Comparison of ENCODE assay signal across 8 cellular contexts in genomic region chr6:170584954-170585498, GRCh38. TPM values are rescaled to one million over a fixed set of nuclear protein-coding genes. Genes with fewer than 3 reads are reported as not detected.
A peak's percentile ranks its signal among the peaks of the same experiment; 100 is the strongest.
DNase-seq lines count a peak whose midpoint lies in the region; ATAC-seq, FAIRE-seq and TF ChIP-seq lines count a peak whose summit lies in the region.

No MANE protein-coding gene starts in this region.

- FAIRE-seq in GM12878 (lab: Jason Lieb, UNC) = no peak

- CTCF ChIA-PET in BJ (lab: Yijun Ruan, JAX) (no interaction called here), GM12878 (lab: Yijun Ruan, JAX) (interaction anchor here (1.2 to 1.7 kb wide), 2 partner anchors 19 to 31 kb away, joined by 3 to 6 read pairs; partner anchors contain the start of genes PSMB1 and TBP)

- intact Hi-C loops in GM12878 (cut with micrococcal nuclease; ENCODE audit: unreplicated experiment) = loop anchor here (1.0 kb wide), 1 partner anchor 31 kb away; the partner anchor contains the start of gene TBP

- in situ Hi-C loops in GM12878 (cut with MboI) = no loop called here

- BruUV-seq in GM12878 (replicated peaks; lab: Mats Ljungman, UMichigan) = TSS peak; percentile 85

- peak; percentile 46 for ATAC-seq in GM19395 (IDR thresholded peaks at IDR 0.05; ENCODE audit: unreplicated experiment)
- ATAC-seq in HG03558 (IDR thresholded peaks at IDR 0.05; ENCODE audit: extremely low read depth, unreplicated experiment) = peak; percentile 12
- peak; percentile 53 for ATAC-seq in GM12878
- ATAC-seq in upper lobe of left lung (ENCODE audit: low FRiP score in 2 of 2) = peak in 1 of 2 donors; percentile 6

- TF ChIP-seq EP300 in GM12878 (IDR thresholded peaks at IDR 0.05; ENCODE audit: borderline replicate concordance in 1 of 2, control insufficient read depth in 1 of 2, low read depth in 2 of 2, low read length in 2 of 2) = no peak
- no peak for TF ChIP-seq EP300 in upper lobe of left lung (IDR thresholded peaks at IDR 0.05)

- H3K36me3 ChIP-seq in BJ (ENCODE audit: control insufficient read depth, insufficient read depth, low read length) (peaks cover 3% of the 10 kb centered on the region; the same call in 1 of the 2 replicates), GM12878 (ENCODE audit: control insufficient read depth in 2 of 2, insufficient read depth in 2 of 2, low read length in 1 of 2) (peaks cover 0 to 9% of the 10 kb centered on the region in 2 experiments; a peak in 3 of 4 replicates), liver (ENCODE audit: control insufficient read depth in 4 of 4, insufficient read depth in 3 of 4, low read depth in 1 of 4, low read length in 3 of 4) (peaks cover 0 to 21% (median 11%) of the 10 kb centered on the region in 4 donors), upper lobe of left lung (peaks cover 0 to 27% (median 14%) of the 10 kb centered on the region in 4 donors)

- H4K20me1 ChIP-seq in GM12878 (ENCODE audit: control insufficient read depth, insufficient read depth) = no peaks in the 10 kb centered on the region

- no peaks in the 10 kb centered on the region for H3K27me3 ChIP-seq in BJ (ENCODE audit: control insufficient read depth, insufficient read depth, low read length)
- H3K27me3 ChIP-seq in GM12878 (replicated peaks in 1 of 2; ENCODE audit: control insufficient read depth in 2 of 2, insufficient read depth in 2 of 2, low read length in 1 of 2) = no peaks in the 10 kb centered on the region
- no peaks in the 10 kb centered on the region for H3K27me3 ChIP-seq in liver (ENCODE audit: control insufficient read depth in 4 of 4, insufficient read depth in 4 of 4, low read length in 3 of 4)
- H3K27me3 ChIP-seq in upper lobe of left lung = no peaks in the 10 kb centered on the region

- H2AFZ ChIP-seq in GM12878 (ENCODE audit: control insufficient read depth, low read depth, low read length) = peak overlapping the region; percentile 94

- RAD21 ChIA-PET in GM12878 (lab: Charles Lee; ENCODE audit: unreplicated experiment) = interaction anchor here (1.3 to 1.5 kb wide), 3 partner anchors 20 to 33 kb away, joined by 4 to 7 read pairs (median 4); partner anchors contain the start of gene TBP

- H3K27ac ChIP-seq in GM12878 (ENCODE audit: control insufficient read depth, insufficient read depth) = peak overlapping the region; percentile 58; the same call in 1 of the 2 replicates
- H3K27ac ChIP-seq in liver (ENCODE audit: low read depth in 1 of 2, low read length in 2 of 2) = peak overlapping the region; percentile 70 to 79
- peak overlapping the region; percentile 82 to 98 (median 91) for H3K27ac ChIP-seq in upper lobe of left lung

- H3K4me3 ChIP-seq in BJ (ENCODE audit: low read depth, low read length) (peak overlapping the region; percentile 97), GM12878 (peak overlapping the region; percentile 100), liver (ENCODE audit: low read depth in 1 of 3, low read length in 3 of 3) (peak overlapping the region; percentile 82 to 98 (median 92)), upper lobe of left lung (peak overlapping the region; percentile 56 to 96 (median 73))

- POLR2A ChIA-PET in BJ (lab: Charles Lee) (no interaction called here), GM12878 (lab: Charles Lee) (interaction anchor here (0.6 to 0.7 kb wide), 2 partner anchors 33 to 821 kb away, joined by 3 to 4 read pairs; no protein-coding TSS in a partner anchor)

- TF ChIP-seq POLR2A in GM12878 (IDR thresholded peaks at IDR 0.05; ENCODE audit: low read depth, low read length) = no peak
- no peak for TF ChIP-seq POLR2A in upper lobe of left lung (IDR thresholded peaks at IDR 0.05)

- H3K4me1 ChIP-seq in GM12878 (ENCODE audit: control insufficient read depth, insufficient read depth, low read length) (peaks cover 6% of the 10 kb centered on the region; the same call in 1 of the 2 replicates), liver (ENCODE audit: control insufficient read depth in 4 of 4, insufficient read depth in 4 of 4, low read length in 3 of 4) (peaks cover 3 to 17% (median 16%) of the 10 kb centered on the region in 4 donors), upper lobe of left lung (peaks cover 13 to 20% (median 15%) of the 10 kb centered on the region in 4 donors)

- 2% methylated on average over 6 of the region's 6 CpGs for WGBS in GM12878 (ENCODE audit: insufficient coverage, insufficient replicate concordance, low lambda C conversion rate, missing lambda C conversion rate)
- WGBS in liver = 7% methylated on average over 6 of the region's 6 CpGs
- 5 to 8% methylated on average over 6 of the region's 6 CpGs for WGBS in upper lobe of left lung, 2 donors

- H3K9ac ChIP-seq in GM12878 (ENCODE audit: control insufficient read depth, insufficient read depth, low read length) (peak overlapping the region; percentile 91), liver (ENCODE audit: low read depth in 1 of 2, low read length in 2 of 2) (peak overlapping the region; percentile 60 to 68)

- TF ChIP-seq CTCF in BJ (IDR thresholded peaks at IDR 0.05; ENCODE audit: insufficient read depth, low read depth, low read length) (no peak), GM12878 (IDR thresholded peaks at IDR 0.05 in 2 of 3, conservative IDR thresholded peaks at IDR 0.05 in 1 of 3; ENCODE audit: control insufficient read depth in 2 of 3, extremely low read depth in 1 of 3, insufficient read depth in 1 of 3, low read depth in 3 of 3, low read length in 3 of 3) (no peak), liver (IDR thresholded peaks at IDR 0.05; ENCODE audit: low read depth, low read length, missing input control) (no peak), upper lobe of left lung (IDR thresholded peaks at IDR 0.05) (no peak)

- no peak for TF ChIP-seq RAD21 in GM12878 (IDR thresholded peaks at IDR 0.05; ENCODE audit: insufficient read depth, low read depth, low read length)
- no peak for TF ChIP-seq RAD21 in liver (IDR thresholded peaks at IDR 0.05)

- peaks cover 27% of the 10 kb centered on the region for H3K79me2 ChIP-seq in GM12878 (ENCODE audit: control insufficient read depth, insufficient read depth, low read length)

- H3K9me3 ChIP-seq in GM12878 (replicated peaks; ENCODE audit: control insufficient read depth, insufficient read depth, low read length) (no peaks in the 10 kb centered on the region; the same call in 2 of the 3 replicates), liver (ENCODE audit: control insufficient read depth in 4 of 4, low read length in 3 of 4) (no peaks in the 10 kb centered on the region), upper lobe of left lung (no peaks in the 10 kb centered on the region)

- SMC1A ChIA-PET in GM12878 (lab: Charles Lee; ENCODE audit: uncharacterized antibody, unreplicated experiment) = no interaction called here

- H3K4me2 ChIP-seq in GM12878 (ENCODE audit: control insufficient read depth, insufficient read depth) = peak overlapping the region; percentile 80

- no peak for DNase-seq in BJ (ENCODE audit: low read depth)
- no peak for DNase-seq in GM12878 (ENCODE audit: low read depth, low spot score)
- peak in 1 of 2 donors; percentile 28 for DNase-seq in upper lobe of left lung
- DNase-seq in DMS153 treated with DMSO at 0.1 percent for 48 hours (lab: John Stamatoyannopoulos, UW; ENCODE audit: unreplicated experiment) = no peak
- no peak for DNase-seq in kidney tubule cell (ENCODE audit: low spot score)

RNA-seq across cellular contexts. Expression of gene PDCD2, which starts 0.6 kb away (rescaled TPM):
- polyA plus RNA-seq in BJ (2011; rRNA removed) (48.2 and 65.5 TPM in 2 replicates), GM12878 (2011; rRNA removed) (105 and 129 TPM in 2 replicates), GM12878 (2014; fragmentation: Illumina TruSeq; extraction: Trizol) (97.5 and 116 TPM in 2 replicates), GM12878 (2014; fragmentation: Nextera tagmentation; extraction: Ambion mirVana) (10 to 100 TPM; 27.4 to 57.3 TPM), GM12878 (2014; rRNA removed) (103 and 122 TPM in 2 replicates), GM12878 (2016; fragmentation: Nextera tagmentation; extraction: Ambion mirVana) (100 to 1,000 TPM; 149 to 154 TPM), liver (10 to 100 TPM; 19.6 to 28.3 TPM)
- polyA minus RNA-seq in BJ (2011; rRNA and poly(A)+ RNA removed) = 22.1 and 26.9 TPM in 2 replicates
- total RNA-seq in GM12878 (2013; cell fraction: nucleolus; rRNA removed) = 72.5 and 78.9 TPM in 2 replicates
- total RNA-seq in GM12878 (2014; rRNA removed) (109 and 115 TPM in 2 replicates), GM12878 (2014; rRNA removed; fragmentation: Illumina TruSeq; extraction: Trizol) (86.5 and 92.9 TPM in 2 replicates), GM12878 (2021) (90.7 and 93.1 TPM in 2 replicates), liver (10 to 100 TPM; 19.7 to 26.8 TPM), upper lobe of left lung (10 to 100 TPM; 24.9 to 54.9 (median 45.8) TPM)
- polyA plus RNA-seq in GM12878 (2011; ENCODE audit: low read depth) = 26.8 TPM
- polyA plus RNA-seq in GM12878 (2011; cell fraction: cytosol; rRNA removed) = 63.1 and 69.8 TPM in 2 replicates
- polyA plus RNA-seq in GM12878 (2011; cell fraction: nucleus; rRNA removed) = 55.5 and 57.7 TPM in 2 replicates
- polyA plus RNA-seq in GM12878 (2012) = 48.0 and 60.1 TPM in 2 replicates
- polyA minus RNA-seq in GM12878 (2011; rRNA and poly(A)+ RNA removed) = 38.2 and 44.4 TPM in 2 replicates
- 18.7 and 24.7 TPM in 2 replicates for polyA minus RNA-seq in GM12878 (2011; cell fraction: cytosol; rRNA and poly(A)+ RNA removed)
- polyA minus RNA-seq in GM12878 (2011; cell fraction: nucleus; rRNA and poly(A)+ RNA removed) = 21.8 and 27.1 TPM in 2 replicates

RNA-seq across cellular contexts. Expression of gene TBP, which starts 30.9 kb away (rescaled TPM):
- polyA plus RNA-seq in BJ (2011; rRNA removed) (18.3 and 19.3 TPM in 2 replicates), GM12878 (2011; rRNA removed) (20.8 and 27.4 TPM in 2 replicates), GM12878 (2014; fragmentation: Illumina TruSeq; extraction: Trizol) (24.6 and 25.6 TPM in 2 replicates), GM12878 (2014; fragmentation: Nextera tagmentation; extraction: Ambion mirVana) (10 to 100 TPM; 26.0 to 35.5 TPM), GM12878 (2014; rRNA removed) (24.2 and 31.0 TPM in 2 replicates), GM12878 (2016; fragmentation: Nextera tagmentation; extraction: Ambion mirVana) (10 to 100 TPM; 32.4 to 39.5 TPM), liver (1 to 10 TPM; 4.5 to 7.1 TPM)
- polyA minus RNA-seq in BJ (2011; rRNA and poly(A)+ RNA removed) = 12.7 and 22.5 TPM in 2 replicates
- total RNA-seq in GM12878 (2013; cell fraction: nucleolus; rRNA removed) = 39.7 and 48.9 TPM in 2 replicates
- total RNA-seq in GM12878 (2014; rRNA removed) (27.1 and 30.6 TPM in 2 replicates), GM12878 (2014; rRNA removed; fragmentation: Illumina TruSeq; extraction: Trizol) (13.6 and 15.0 TPM in 2 replicates), GM12878 (2021) (18.3 and 19.6 TPM in 2 replicates), liver (1 to 10 TPM; 7.5 TPM), upper lobe of left lung (10 to 100 TPM; 13.8 to 59.7 (median 16.9) TPM)
- polyA plus RNA-seq in GM12878 (2011; ENCODE audit: low read depth) = 10.0 TPM
- 17.1 and 25.9 TPM in 2 replicates for polyA plus RNA-seq in GM12878 (2011; cell fraction: cytosol; rRNA removed)
- polyA plus RNA-seq in GM12878 (2011; cell fraction: nucleus; rRNA removed) = 21.4 and 22.2 TPM in 2 replicates
- polyA plus RNA-seq in GM12878 (2012) = 11.7 and 13.6 TPM in 2 replicates
- polyA minus RNA-seq in GM12878 (2011; rRNA and poly(A)+ RNA removed) = 18.0 and 22.6 TPM in 2 replicates
- polyA minus RNA-seq in GM12878 (2011; cell fraction: cytosol; rRNA and poly(A)+ RNA removed) = 6.4 and 8.0 TPM in 2 replicates
- polyA minus RNA-seq in GM12878 (2011; cell fraction: nucleus; rRNA and poly(A)+ RNA removed) = 7.3 and 12.7 TPM in 2 replicates

RNA-seq across cellular contexts. Expression of gene PSMB1, which starts 31.9 kb away (rescaled TPM):
- polyA plus RNA-seq in BJ (2011; rRNA removed) = 344 and 352 TPM in 2 replicates
- 93.9 and 123 TPM in 2 replicates for polyA minus RNA-seq in BJ (2011; rRNA and poly(A)+ RNA removed)
- 67.2 and 69.1 TPM in 2 replicates for total RNA-seq in GM12878 (2013; cell fraction: nucleolus; rRNA removed)
- total RNA-seq in GM12878 (2014; rRNA removed) = 303 and 374 TPM in 2 replicates
- 298 and 303 TPM in 2 replicates for total RNA-seq in GM12878 (2014; rRNA removed; fragmentation: Illumina TruSeq; extraction: Trizol)
- total RNA-seq in GM12878 (2021) = 205 and 208 TPM in 2 replicates
- 248 TPM for polyA plus RNA-seq in GM12878 (2011; ENCODE audit: low read depth)
- 453 and 491 TPM in 2 replicates for polyA plus RNA-seq in GM12878 (2011; rRNA removed)
- polyA plus RNA-seq in GM12878 (2011; cell fraction: cytosol; rRNA removed) = 560 and 617 TPM in 2 replicates
- 288 and 355 TPM in 2 replicates for polyA plus RNA-seq in GM12878 (2011; cell fraction: nucleus; rRNA removed)
- 198 and 239 TPM in 2 replicates for polyA plus RNA-seq in GM12878 (2012)
- polyA plus RNA-seq in GM12878 (2014; fragmentation: Illumina TruSeq; extraction: Trizol) = 240 and 265 TPM in 2 replicates
- polyA plus RNA-seq in GM12878 (2014; fragmentation: Nextera tagmentation; extraction: Ambion mirVana) = 1,000 to 10,000 TPM; 1,185 to 1,317 TPM
- 401 and 525 TPM in 2 replicates for polyA plus RNA-seq in GM12878 (2014; rRNA removed)
- 100 to 1,000 TPM; 636 to 654 TPM for polyA plus RNA-seq in GM12878 (2016; fragmentation: Nextera tagmentation; extraction: Ambion mirVana)
- polyA minus RNA-seq in GM12878 (2011; rRNA and poly(A)+ RNA removed) = 316 and 324 TPM in 2 replicates
- polyA minus RNA-seq in GM12878 (2011; cell fraction: cytosol; rRNA and poly(A)+ RNA removed) = 92.7 and 95.6 TPM in 2 replicates
- 30.3 and 38.0 TPM in 2 replicates for polyA minus RNA-seq in GM12878 (2011; cell fraction: nucleus; rRNA and poly(A)+ RNA removed)
- total RNA-seq in liver = 100 to 1,000 TPM; 177 to 184 TPM
- polyA plus RNA-seq in liver = 100 to 1,000 TPM; 191 to 314 TPM
- total RNA-seq in upper lobe of left lung = 100 to 1,000 TPM in 4 of 6 donors, 10 to 100 TPM in 2; 63.9 to 203 (median 124) TPM
